In genomic region chr6:139490482-139490881, GRCh38 we compare ENCODE assay signal across 8 cellular contexts.
DNase-seq lines count a peak whose midpoint lies in the region; ATAC-seq and TF ChIP-seq lines count a peak whose summit lies in the region.
"Had no signal": no experiment of that assay in that cellular context is flagged by ENCODE, and none has a peak within 500 bp of the region (broad histone marks: within the 10 kb centered on the region; RNA-seq: fewer than 3 reads in every experiment).

No MANE protein-coding gene starts in this region.

- no peaks in the 10 kb centered on the region for H3K4me1 ChIP-seq in naive thymus-derived CD4-positive, alpha-beta T cell (ENCODE audit: control insufficient read depth in 2 of 2, insufficient read depth in 2 of 2, low read length in 2 of 2)

- H3K36me3 Mint-ChIP-seq in WTC11 (no peaks in the 10 kb centered on the region), Calu3 (ENCODE audit: insufficient read depth, unreplicated experiment) (no peaks in the 10 kb centered on the region), HFFc6 (ENCODE audit: low read depth) (no peaks in the 10 kb centered on the region)
- H3K36me3 Mint-ChIP-seq in naive thymus-derived CD4-positive, alpha-beta T cell: peaks cover 0 to 5% (median 0%) of the 10 kb centered on the region in 5 donors

- ATAC-seq in GM19025 (IDR thresholded peaks at IDR 0.05; ENCODE audit: low read depth, unreplicated experiment) (peak; percentile 74), HG02981 (IDR thresholded peaks at IDR 0.05; ENCODE audit: unreplicated experiment) (peak; percentile 80), WTC11 (no peak), GM19023 (IDR thresholded peaks at IDR 0.05; ENCODE audit: unreplicated experiment) (no peak)
- ATAC-seq in naive thymus-derived CD4-positive, alpha-beta T cell: peak; percentile 70

- no peak for DNase-seq in WTC11 (ENCODE audit: low spot score)
- peak in 7 of 9 donors; percentile 5 to 34 (median 23) for DNase-seq in naive thymus-derived CD4-positive, alpha-beta T cell
- no peak for DNase-seq in Calu3
- no peak for DNase-seq in HFFc6

- H3K27ac ChIP-seq in naive thymus-derived CD4-positive, alpha-beta T cell (ENCODE audit: low read depth, low read length): no peak overlapping the region

- no peaks in the 10 kb centered on the region for H3K9me3 ChIP-seq in naive thymus-derived CD4-positive, alpha-beta T cell (ENCODE audit: control insufficient read depth in 2 of 3, low read length in 3 of 3)

- BruUV-seq in Calu3 (replicated peaks; lab: Mats Ljungman, UMichigan): no TSS peak

- no peaks in the 10 kb centered on the region for H3K27me3 ChIP-seq in naive thymus-derived CD4-positive, alpha-beta T cell (ENCODE audit: control insufficient read depth in 2 of 2, insufficient read depth in 2 of 2, low read length in 2 of 2)

- POLR2A ChIA-PET in WTC11 (lab: Charles Lee): interaction anchor here (0.6 kb wide), 1 partner anchor 1010 kb away, joined by 3 read pairs; no protein-coding TSS in a partner anchor
- POLR2A ChIA-PET in naive thymus-derived CD4-positive, alpha-beta T cell (lab: Charles Lee): no interaction called here

- H3K9me3 Mint-ChIP-seq in WTC11 (no peaks in the 10 kb centered on the region), Calu3 (ENCODE audit: low read depth, unreplicated experiment) (no peaks in the 10 kb centered on the region), HFFc6 (no peaks in the 10 kb centered on the region)
- peaks cover 0 to 5% (median 0%) of the 10 kb centered on the region in 11 donors for H3K9me3 Mint-ChIP-seq in naive thymus-derived CD4-positive, alpha-beta T cell

- TF ChIP-seq CTCF in WTC11 (IDR thresholded peaks at IDR 0.05) (no peak), Calu3 (IDR thresholded peaks at IDR 0.05; ENCODE audit: unreplicated experiment) (no peak), HFFc6 (IDR thresholded peaks at IDR 0.05) (no peak)

- intact Hi-C loops in naive thymus-derived CD4-positive, alpha-beta T cell (cut with micrococcal nuclease): loop anchor here in 1 of 2 donors (2.0 kb wide), 1 partner anchor 116 kb away; the partner anchor contains the start of gene CITED2
- intact Hi-C loops in Calu3 (cut with micrococcal nuclease; ENCODE audit: unreplicated experiment): no loop called here

- no peak overlapping the region for H3K4me3 ChIP-seq in naive thymus-derived CD4-positive, alpha-beta T cell (ENCODE audit: low read length)

- no peaks in the 10 kb centered on the region for H3K36me3 ChIP-seq in naive thymus-derived CD4-positive, alpha-beta T cell (ENCODE audit: control insufficient read depth in 2 of 3, insufficient read depth in 3 of 3, low read length in 3 of 3)

- no peak overlapping the region for H3K27ac Mint-ChIP-seq in WTC11
- peak overlapping the region in 5 of 9 donors; percentile 5 to 52 (median 30) for H3K27ac Mint-ChIP-seq in naive thymus-derived CD4-positive, alpha-beta T cell
- no peak overlapping the region for H3K27ac Mint-ChIP-seq in Calu3 (ENCODE audit: unreplicated experiment)
- no peak overlapping the region for H3K27ac Mint-ChIP-seq in HFFc6

- H3K4me3 Mint-ChIP-seq in WTC11 (no peak overlapping the region), Calu3 (ENCODE audit: low read depth, unreplicated experiment) (no peak overlapping the region), HFFc6 (no peak overlapping the region)
- H3K4me3 Mint-ChIP-seq in naive thymus-derived CD4-positive, alpha-beta T cell: peak overlapping the region in 6 of 10 donors; percentile 1 to 62 (median 9)
- H3K4me3 Mint-ChIP-seq: nephron had no signal

- H3K27me3 Mint-ChIP-seq in WTC11 (ENCODE audit: low read depth): no peaks in the 10 kb centered on the region; the same call in 1 of the 2 replicates
- H3K27me3 Mint-ChIP-seq in naive thymus-derived CD4-positive, alpha-beta T cell: no peaks in the 10 kb centered on the region
- H3K27me3 Mint-ChIP-seq in Calu3 (ENCODE audit: unreplicated experiment): no peaks in the 10 kb centered on the region
- H3K27me3 Mint-ChIP-seq in HFFc6 (ENCODE audit: insufficient read depth): no peaks in the 10 kb centered on the region; the same call in 1 of the 2 replicates

- CTCF ChIA-PET in WTC11 (lab: Charles Lee) (no interaction called here), Calu3 (lab: Charles Lee) (interaction anchor here (0.7 kb wide), 1 partner anchor 103 kb away, joined by 4 read pairs; no protein-coding TSS in a partner anchor)
- CTCF ChIA-PET in naive thymus-derived CD4-positive, alpha-beta T cell (lab: Charles Lee): no interaction called here

- peaks cover 14% of the 10 kb centered on the region for H3K4me1 Mint-ChIP-seq in WTC11
- peaks cover 5 to 15% (median 9%) of the 10 kb centered on the region in 7 donors for H3K4me1 Mint-ChIP-seq in naive thymus-derived CD4-positive, alpha-beta T cell
- no peaks in the 10 kb centered on the region for H3K4me1 Mint-ChIP-seq in Calu3 (ENCODE audit: low read depth, unreplicated experiment)
- H3K4me1 Mint-ChIP-seq in HFFc6 (ENCODE audit: low read depth): peaks cover 9% of the 10 kb centered on the region

TF ChIP-seq in WTC11, 78 proteins besides CTCF, POLR2A, EP300 and RAD21:
- peak; percentile 58; the same call in 1 of the 2 replicates for TF ChIP-seq GABPB1 (CRISPR knock-in tag; IDR thresholded peaks at IDR 0.05)
- TF ChIP-seq AR (CRISPR knock-in tag; IDR thresholded peaks at IDR 0.05): no peak

Comparison
In these comparisons a context has a peak if more than half of its experiments do, and no peak if none do; other contexts are left out.
1. ATAC-seq: peak in GM19025 (single experiment), HG02981 (single experiment) and naive thymus-derived CD4-positive, alpha-beta T cell (single experiment); none in WTC11 (single experiment) and GM19023 (single experiment).
2. DNase-seq: peak in naive thymus-derived CD4-positive, alpha-beta T cell (7 of 9); none in WTC11 (single experiment), Calu3 (single experiment) and HFFc6 (single experiment).
3. H3K27ac Mint-ChIP-seq: peak in naive thymus-derived CD4-positive, alpha-beta T cell (5 of 9); none in WTC11 (single experiment), Calu3 (single experiment) and HFFc6 (single experiment).
4. H3K4me3 Mint-ChIP-seq: peak in naive thymus-derived CD4-positive, alpha-beta T cell (6 of 10); none in WTC11 (single experiment), Calu3 (single experiment) and HFFc6 (single experiment).